In the genomic region with DNA sequence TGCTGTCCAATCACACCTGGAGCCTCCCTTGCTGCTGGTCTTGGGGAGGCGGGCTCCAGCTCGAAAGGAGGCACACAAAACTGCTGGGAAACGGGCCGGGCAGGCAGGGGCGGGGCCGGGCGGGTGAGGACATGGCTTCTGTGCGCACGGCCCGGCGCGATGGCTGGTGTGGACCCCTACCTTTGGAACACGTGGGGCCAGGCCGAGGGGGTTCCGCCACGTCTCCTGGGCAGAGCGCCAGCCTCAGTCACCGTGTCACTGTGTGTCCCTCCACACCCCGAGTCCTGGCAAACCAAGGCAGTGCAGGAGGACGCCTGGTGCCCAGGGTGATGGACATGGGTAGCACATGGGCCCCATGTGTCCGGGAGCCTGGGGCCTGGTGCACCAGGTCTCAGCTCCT, we compare ENCODE assay signal across 28 cellular contexts. TPM values are rescaled to one million over a fixed set of nuclear protein-coding genes. Genes with fewer than 3 reads are reported as not detected.
DNase-seq lines count a peak whose midpoint lies in the region; ATAC-seq, FAIRE-seq and TF ChIP-seq lines count a peak whose summit lies in the region.
"Had no signal": no experiment of that assay in that cellular context is flagged by ENCODE, and none has a peak within 500 bp of the region (broad histone marks: within the 10 kb centered on the region; RNA-seq: fewer than 3 reads in every experiment).

No MANE protein-coding gene starts in this region.

- TF ChIP-seq POLR2A in IMR-90 (IDR thresholded peaks at IDR 0.05; ENCODE audit: low read depth, low read length) (no peak), HepG2 (IDR thresholded peaks at IDR 0.05; ENCODE audit: insufficient read depth in 1 of 2, low read depth in 2 of 2, low read length in 2 of 2) (no peak)

- H2BK5ac ChIP-seq in IMR-90 (ENCODE audit: low read depth, low read length, poor library complexity, severe bottlenecking): no peak overlapping the region

- H3K36me3 ChIP-seq in IMR-90 (ENCODE audit: control insufficient read depth, insufficient read depth, low read length) (no peaks in the 10 kb centered on the region), bronchial epithelial cell (ENCODE audit: control insufficient read depth, insufficient read depth, low read length) (no peaks in the 10 kb centered on the region), HepG2 (replicated peaks in 1 of 2; ENCODE audit: control insufficient read depth in 1 of 2, insufficient read depth in 2 of 2, low read length in 2 of 2) (no peaks in the 10 kb centered on the region), tibial artery (no peaks in the 10 kb centered on the region)
- H3K36me3 ChIP-seq: colonic mucosa, gastrocnemius medialis, left lung, MG63, SJSA1, transverse colon had no signal

- dilution Hi-C loops in IMR-90 (cut with HindIII; ENCODE audit: low sequenced_read_pairs, unreplicated experiment): no loop called here

- peak; percentile 32 for FAIRE-seq in bronchial epithelial cell (lab: Jason Lieb, UNC)
- no peak for FAIRE-seq in HepG2 (lab: Jason Lieb, UNC)
- FAIRE-seq: RCC 7860 had no signal

- H3K9ac ChIP-seq in IMR-90 (ENCODE audit: low read depth, low read length) (no peak overlapping the region), HepG2 (ENCODE audit: insufficient read depth, low read depth, low read length) (no peak overlapping the region)

- H2BK20ac ChIP-seq in IMR-90 (ENCODE audit: low read depth, low read length): no peak overlapping the region

- peaks cover 5% of the 10 kb centered on the region; the same call in 1 of the 2 replicates for H3K9me3 ChIP-seq in IMR-90 (ENCODE audit: control insufficient read depth, insufficient read depth, low read length)
- peaks cover 15% of the 10 kb centered on the region for H3K9me3 ChIP-seq in HepG2 (ENCODE audit: low read length)
- H3K9me3 ChIP-seq in tibial artery: no peaks in the 10 kb centered on the region
- H3K9me3 ChIP-seq: colonic mucosa had no signal

- H3K4me3 ChIP-seq in IMR-90 (ENCODE audit: insufficient read depth, low read depth, low read length) (no peak overlapping the region), bronchial epithelial cell (ENCODE audit: low read depth, low read length) (no peak overlapping the region), HepG2 (replicated peaks in 1 of 3; ENCODE audit: insufficient read depth in 1 of 3, low read depth in 2 of 3, low read length in 3 of 3) (peak overlapping the region in 1 of 3 experiments; percentile 14; a peak in 1 of 6 replicates), tibial artery (no peak overlapping the region)
- H3K4me3 ChIP-seq: colonic mucosa, gastrocnemius medialis, left lung, MG63, SJSA1, transverse colon had no signal

- H3K56ac ChIP-seq in IMR-90 (ENCODE audit: extremely low read depth, insufficient read depth, low read length): no peak overlapping the region

- H3K4me2 ChIP-seq in IMR-90 (ENCODE audit: low read depth, low read length) (no peak overlapping the region), HepG2 (ENCODE audit: low read depth, low read length) (peak overlapping the region; percentile 40)

- intact Hi-C loops in IMR-90 (cut with micrococcal nuclease) (no loop called here), HepG2 (cut with micrococcal nuclease; ENCODE audit: unreplicated experiment) (no loop called here), tibial artery (cut with DNase I; ENCODE audit: low total_unique reads) (loop anchor here (5.0 kb wide), 1 partner anchor 50 kb away; no protein-coding TSS in a partner anchor)

- H3K18ac ChIP-seq in IMR-90 (ENCODE audit: low read depth, low read length): no peak overlapping the region; the same call in 1 of the 2 replicates

- peak overlapping the region; percentile 65; the same call in 1 of the 2 replicates for H4K91ac ChIP-seq in IMR-90 (ENCODE audit: insufficient read depth, low read depth, low read length)

- in situ Hi-C loops in IMR-90 (cut with MboI; ENCODE audit: low sequenced_read_pairs) (no loop called here), HepG2 (cut with HindIII; ENCODE audit: extremely low pct_ligation_motif_present, low pct_unique_long_range_greater_than_20kb) (no loop called here)

- H3K4me1 ChIP-seq in IMR-90 (ENCODE audit: control insufficient read depth, insufficient read depth, low read length) (peaks cover 19% of the 10 kb centered on the region), HepG2 (ENCODE audit: insufficient read depth, low read length) (peaks cover 35% of the 10 kb centered on the region), tibial artery (peaks cover 10 to 87% (median 71%) of the 10 kb centered on the region in 4 donors)
- H3K4me1 ChIP-seq: colonic mucosa had no signal

- WGBS in IMR-90 (ENCODE audit: extremely low coverage in 2 of 2, insufficient read length in 1 of 2), 2 experiments: 91% methylated on average over 16 of the region's 21 CpGs; no CpG with 5 or more reads in 1 of the 2 experiments
- WGBS in HepG2 (ENCODE audit: low lambda C conversion rate): 0% methylated on average over 2 of the region's 21 CpGs

- H3K27me3 ChIP-seq in IMR-90 (ENCODE audit: control insufficient read depth, insufficient read depth, low read length) (no peaks in the 10 kb centered on the region; the same call in 1 of the 2 replicates), bronchial epithelial cell (ENCODE audit: control insufficient read depth, insufficient read depth, low read length) (peaks cover 3% of the 10 kb centered on the region), HepG2 (ENCODE audit: control insufficient read depth in 1 of 2, insufficient read depth in 2 of 2, low read length in 2 of 2) (peaks cover 6 to 69% of the 10 kb centered on the region in 2 experiments), tibial artery (no peaks in the 10 kb centered on the region)
- H3K27me3 ChIP-seq: gastrocnemius medialis, MG63, SJSA1 had no signal

- TF ChIP-seq CTCF in IMR-90 (conservative IDR thresholded peaks at IDR 0.05; ENCODE audit: low read depth, low read length) (no peak), bronchial epithelial cell (IDR thresholded peaks at IDR 0.05; ENCODE audit: insufficient read depth, low read length, severe bottlenecking) (no peak), HepG2 (CRISPR knock-in tag; IDR thresholded peaks at IDR 0.05) (no peak), tibial artery (IDR thresholded peaks at IDR 0.05) (no peak)

- no peak overlapping the region for H2BK120ac ChIP-seq in IMR-90 (ENCODE audit: low read depth, low read length)

- no peak overlapping the region for H3K23ac ChIP-seq in IMR-90 (ENCODE audit: low read depth, low read length)

- no peaks in the 10 kb centered on the region for H3K79me2 ChIP-seq in HepG2 (ENCODE audit: insufficient read depth, low read length)

- peak overlapping the region; percentile 91 for H2AK5ac ChIP-seq in IMR-90 (ENCODE audit: low read depth, low read length)

- H4K8ac ChIP-seq in IMR-90 (ENCODE audit: low read depth in 2 of 2, low read length in 2 of 2): no peak overlapping the region

- TF ChIP-seq RAD21 in IMR-90 (IDR thresholded peaks at IDR 0.05; ENCODE audit: low read length) (no peak), HepG2 (CRISPR knock-in tag; IDR thresholded peaks at IDR 0.05) (no peak)

- H4K5ac ChIP-seq in IMR-90 (ENCODE audit: low read depth, low read length): no peak overlapping the region

- no peak overlapping the region for H2BK15ac ChIP-seq in IMR-90 (ENCODE audit: low read depth, low read length)

- H3K9me1 ChIP-seq in IMR-90 (ENCODE audit: insufficient read depth, low read length): peaks cover 5% of the 10 kb centered on the region; the same call in 1 of the 2 replicates

- H4K20me1 ChIP-seq in IMR-90 (ENCODE audit: insufficient read depth, low read length) (no peaks in the 10 kb centered on the region), HepG2 (ENCODE audit: insufficient read depth, low read length) (no peaks in the 10 kb centered on the region)

- peak overlapping the region; percentile 14 for H2AFZ ChIP-seq in IMR-90 (replicated peaks; ENCODE audit: low read length, poor library complexity)
- H2AFZ ChIP-seq in HepG2 (ENCODE audit: low read length): no peak overlapping the region

- POLR2A ChIA-PET in IMR-90 (lab: Charles Lee; ENCODE audit: unreplicated experiment): no interaction called here
- POLR2A ChIA-PET in HepG2 (lab: Yijun Ruan, JAX): no interaction called here

- no peaks in the 10 kb centered on the region; a peak in 1 of 4 replicates for H3K79me1 ChIP-seq in IMR-90 (ENCODE audit: low read depth in 1 of 2, low read length in 2 of 2)

- peak overlapping the region; percentile 48; the same call in 1 of the 2 replicates for H3K4ac ChIP-seq in IMR-90 (ENCODE audit: low read depth, low read length)

- CTCF ChIA-PET in IMR-90 (lab: Yijun Ruan, JAX): no interaction called here
- CTCF ChIA-PET in HepG2 (lab: Yijun Ruan, JAX; ENCODE audit: low intra/inter-chr PET ratio, low total read pairs): no interaction called here

- ATAC-seq in IMR-90 (ENCODE audit: low read depth) (no peak), HepG2 (peak; percentile 11; the same call in 1 of the 3 replicates), HG03039 (IDR thresholded peaks at IDR 0.05; ENCODE audit: unreplicated experiment) (no peak)
- ATAC-seq: gastrocnemius medialis, HCT116, left lung had no signal

- BruUV-seq in IMR-90 (replicated peaks; lab: Mats Ljungman, UMichigan): no TSS peak
- no TSS peak for BruUV-seq in HepG2 (replicated peaks; lab: Mats Ljungman, UMichigan)

- DNase-seq in IMR-90 (no peak), bronchial epithelial cell (ENCODE audit: low read depth) (no peak), HepG2 (ENCODE audit: low spot score) (no peak), tibial artery (peak in 1 of 2 donors; percentile 75), HuH-7 (ENCODE audit: low spot score) (no peak), NOMO-1 treated with dmso at 0.1 percent for 144 hours (lab: John Stamatoyannopoulos, UW; ENCODE audit: unreplicated experiment) (no peak)
- DNase-seq: activated CD4-positive, alpha-beta T cell treated with anti-CD3 and anti-CD28 coated beads, Interleukin-2, amount 50 U/mL, for 1 hour; activated CD8-positive, alpha-beta memory T cell treated with anti-CD3 and anti-CD28 coated beads, Interleukin-2, amount 10 ng/mL, durations not matched to agents 7 days and 5 days; activated naive CD4-positive, alpha-beta T cell treated with anti-CD3 and anti-CD28 coated beads, Interleukin-2, amount 50 U/mL, for 16 hours; activated T-cell treated with anti-CD3 and anti-CD28 coated beads, Interleukin-2, amount 50 U/mL, for 48 hours; amygdala; colonic mucosa; DMS79 treated with DMSO at 0.1 percent for 48 hours; gastrocnemius medialis; GF-D8; hippocampal formation; KG1; MG63; NCI-H1417 treated with DMSO at 0.1 percent for 48 hours; NK-92 treated with Interleukin-12 subunit alpha and Interleukin-12 subunit beta, amount 100 ng/mL, for 24 hours; stimulated activated CD4-positive, alpha-beta T cell treated with anti-CD3 and anti-CD28 coated beads, Interleukin-2, amount 100 ng/mL, for 24 hours; transverse colon had no signal

- TF ChIP-seq EP300 in HepG2 (IDR thresholded peaks at IDR 0.05; ENCODE audit: low read depth in 2 of 2, low read length in 2 of 2) (no peak), HepG2 (CRISPR knock-in tag; IDR thresholded peaks at IDR 0.05; ENCODE audit: borderline replicate concordance) (no peak)

- H2AK9ac ChIP-seq in IMR-90 (replicated peaks; ENCODE audit: low read depth, low read length, poor library complexity): no peak overlapping the region

- H3K27ac ChIP-seq in IMR-90 (ENCODE audit: insufficient read depth, low read length) (no peak overlapping the region), HepG2 (ENCODE audit: extremely low read length, insufficient read depth, low read length) (no peak overlapping the region), tibial artery (peak overlapping the region; percentile 97 to 98)
- H3K27ac ChIP-seq: C4-2B, colonic mucosa, SJSA1 had no signal

- no peak overlapping the region for H3K14ac ChIP-seq in IMR-90 (replicated peaks; ENCODE audit: low read depth, low read length)

RNA-seq across cellular contexts. Expression of a gene that starts 42.0 kb away (rescaled TPM):
- total RNA-seq in IMR-90 (2012; rRNA removed): 39.7 and 39.8 TPM in 2 replicates
- 45.5 and 47.3 TPM in 2 replicates for polyA plus RNA-seq in IMR-90 (2012; rRNA removed)
- polyA plus RNA-seq in IMR-90 (2012; cell fraction: cytosol; rRNA removed): 18.2 and 29.3 TPM in 2 replicates
- polyA plus RNA-seq in IMR-90 (2012; cell fraction: nucleus; rRNA removed; ENCODE audit: low replicate concordance): 152 and 210 TPM in 2 replicates
- total RNA-seq in bronchial epithelial cell: 10.0 and 14.0 TPM in 2 replicates
- 9.2 and 10.0 TPM in 2 replicates for total RNA-seq in HepG2 (2016; rRNA removed; fragmentation: Illumina TruSeq; extraction: Trizol)
- total RNA-seq in HepG2 (2016; cell fraction: cytosol; rRNA removed; fragmentation: Illumina TruSeq; extraction: Trizol; ENCODE audit: low read depth): 28.7 and 30.2 TPM in 2 replicates
- 7.9 and 11.7 TPM in 2 replicates for total RNA-seq in HepG2 (2016; cell fraction: insoluble cytoplasmic fraction; rRNA removed; fragmentation: Illumina TruSeq; extraction: Trizol)
- 20.0 and 20.9 TPM in 2 replicates for total RNA-seq in HepG2 (2016; cell fraction: membrane; rRNA removed; fragmentation: Illumina TruSeq; extraction: Trizol)
- total RNA-seq in HepG2 (2016; cell fraction: nucleus; rRNA removed; fragmentation: Illumina TruSeq; extraction: Trizol): 8.5 and 10.4 TPM in 2 replicates
- 6.6 and 7.1 TPM in 2 replicates for polyA plus RNA-seq in HepG2 (2011; rRNA removed)
- 4.2 and 4.4 TPM in 2 replicates for polyA plus RNA-seq in HepG2 (2011; cell fraction: cytosol; rRNA removed)
- polyA plus RNA-seq in HepG2 (2011; cell fraction: nucleus; rRNA removed): 22.2 and 26.9 TPM in 2 replicates
- 5.3 and 7.8 TPM in 2 replicates for polyA plus RNA-seq in HepG2 (2012)
- polyA plus RNA-seq in HepG2 (2016; cell fraction: cytosol; fragmentation: Illumina TruSeq; extraction: Trizol; ENCODE audit: low read depth): 5.5 and 7.0 TPM in 2 replicates
- polyA plus RNA-seq in HepG2 (2016; cell fraction: insoluble cytoplasmic fraction; fragmentation: Illumina TruSeq; extraction: Trizol; ENCODE audit: low read depth): 6.8 and 8.6 TPM in 2 replicates
- polyA plus RNA-seq in HepG2 (2016; cell fraction: membrane; fragmentation: Illumina TruSeq; extraction: Trizol; ENCODE audit: low read depth): 6.8 and 9.8 TPM in 2 replicates
- 23.5 and 27.1 TPM in 2 replicates for polyA plus RNA-seq in HepG2 (2016; cell fraction: nucleus; fragmentation: Illumina TruSeq; extraction: Trizol; ENCODE audit: insufficient read depth, low read depth)
- 15.4 and 123 TPM in 2 replicates for polyA minus RNA-seq in HepG2 (2011; rRNA and poly(A)+ RNA removed; ENCODE audit: low replicate concordance)
- polyA minus RNA-seq in HepG2 (2011; cell fraction: cytosol; rRNA and poly(A)+ RNA removed): 7.9 and 8.5 TPM in 2 replicates
- 16.2 and 17.0 TPM in 2 replicates for polyA minus RNA-seq in HepG2 (2011; cell fraction: nucleus; rRNA and poly(A)+ RNA removed)

Comparison
In these comparisons a context has a peak if more than half of its experiments do, and no peak if none do; other contexts are left out.
1. H3K27ac ChIP-seq: peak in tibial artery (2 of 2); none in IMR-90 (single experiment) and HepG2 (single experiment).